ENCODE assay signal across 28 cellular contexts in genomic region chr11:75056806-75057205, GRCh38. TPM values are rescaled to one million over a fixed set of nuclear protein-coding genes. Genes with fewer than 3 reads are reported as not detected.
"Had no signal": no experiment of that assay in that cellular context is flagged by ENCODE, and none has a peak within 500 bp of the region (broad histone marks: within the 10 kb centered on the region; RNA-seq: fewer than 3 reads in every experiment).

No MANE protein-coding gene starts in this region.

- H3K36me3 Mint-ChIP-seq: neural progenitor cell had no signal

- H3K4me1 Mint-ChIP-seq: endodermal cell; neural progenitor cell; stimulated activated memory B cell treated with anti-CD40 and anti-IgM and Interleukin-4, amounts not matched to agents 10 μg/mL and 1 μg/mL and 100 μg/mL, for 72 hours had no signal

- DNase-seq: effector CD4-positive, alpha-beta T cell; endodermal cell; gastrocnemius medialis; heart right ventricle; hypothalamus; islet precursor cell; left lung; lower lobe of right lung; mesenchymal stem cell; midbrain; nucleus accumbens; ovary; right cardiac atrium; stimulated activated CD4-positive, alpha-beta T cell treated with anti-CD3 and anti-CD28 coated beads, Interleukin-4, amount 100 ng/mL, for 24 hours; tibial artery; upper lobe of right lung had no signal

- H3K27ac Mint-ChIP-seq: endodermal cell; natural killer cell treated with Interleukin-12 subunit alpha and Interleukin-12 subunit beta and Interleukin-15 and Interleukin-18, amount 100 ng/mL, for 72 hours; neural progenitor cell; stimulated activated memory B cell treated with anti-CD40 and anti-IgM and Interleukin-4, amounts not matched to agents 10 μg/mL and 1 μg/mL and 100 μg/mL, for 72 hours; stimulated activated naive CD8-positive, alpha-beta T cell treated with anti-CD3 and anti-CD28 coated beads, Interleukin-15, Interleukin-2, amounts not matched to agents 100 ng/mL and 50 ng/mL, for 24 hours had no signal

- H3K4me3 Mint-ChIP-seq: endodermal cell; natural killer cell treated with Interleukin-12 subunit alpha and Interleukin-12 subunit beta and Interleukin-15 and Interleukin-18, amount 100 ng/mL, for 72 hours; neural progenitor cell; stimulated activated memory B cell treated with anti-CD40 and anti-IgM and Interleukin-4, amounts not matched to agents 10 μg/mL and 1 μg/mL and 100 μg/mL, for 72 hours; stimulated activated naive CD8-positive, alpha-beta T cell treated with anti-CD3 and anti-CD28 coated beads, Interleukin-15, Interleukin-2, amounts not matched to agents 100 ng/mL and 50 ng/mL, for 24 hours had no signal

- H3K4me3 ChIP-seq: coronary artery, gastrocnemius medialis, heart right ventricle, left lung, lower lobe of right lung, neural progenitor cell, ovary, tibial artery, upper lobe of right lung, vagina had no signal

- H3K9me3 Mint-ChIP-seq: natural killer cell treated with Interleukin-12 subunit alpha and Interleukin-12 subunit beta and Interleukin-15 and Interleukin-18, amount 100 ng/mL, for 72 hours had no signal

RNA-seq across cellular contexts. Expression of gene OR2AT4, which starts 39.9 kb away (rescaled TPM):
- total RNA-seq: dermis microvascular lymphatic vessel endothelial cell; endodermal cell; endothelial cell of umbilical vein; fibroblast of lung; fibroblast of villous mesenchyme; gastrocnemius medialis; heart right ventricle; left lung; lower lobe of right lung; natural killer cell treated with Interleukin-12 subunit alpha and Interleukin-12 subunit beta and Interleukin-15 and Interleukin-18, amount 100 ng/mL, for 72 hours; ovary; posterior vena cava; right cardiac atrium; temporal lobe; upper lobe of right lung; vagina had no signal
